ENCODE assay signal across 19 cellular contexts in genomic region chr2:71599646-71600236, GRCh38.
"Had no signal": no experiment of that assay in that cellular context is flagged by ENCODE, and none has a peak within 500 bp of the region (broad histone marks: within the 10 kb centered on the region; RNA-seq: fewer than 3 reads in every experiment).

No MANE protein-coding gene starts in this region.

- DNase-seq: effector memory CD8-positive, alpha-beta T cell; esophagus squamous epithelium; foreskin fibroblast; head of caudate nucleus; kidney glomerular epithelial cell; mesendoderm; naive B cell; small intestine; stimulated activated CD4-positive, alpha-beta T cell treated with anti-CD3 and anti-CD28 coated beads, Interleukin-12 subunit alpha, Interleukin-12 subunit beta, amount 100 ng/mL, for 4 hours; stimulated activated CD4-positive, alpha-beta T cell treated with anti-CD3 and anti-CD28 coated beads, Interleukin-2, amount 100 ng/mL, for 48 hours; stimulated activated CD8-positive, alpha-beta memory T cell treated with anti-CD3 and anti-CD28 coated beads, Interleukin-4, amount 100 ng/mL, for 48 hours; stimulated activated naive CD8-positive, alpha-beta T cell treated with anti-CD3 and anti-CD28 coated beads, Interleukin-15, Interleukin-2, amounts not matched to agents 100 U/mL and 50 U/mL, for 24 hours; tibial artery; upper lobe of left lung had no signal

- H3K27ac ChIP-seq: esophagus squamous epithelium, hepatocyte, tibial artery, upper lobe of left lung, vagina had no signal

- FAIRE-seq: colon, small intestine had no signal

- ATAC-seq: effector memory CD8-positive, alpha-beta T cell; right cardiac atrium; stimulated activated effector memory CD8-positive, alpha-beta T cell treated with anti-CD3 and anti-CD28 coated beads, Interleukin-12 subunit alpha, Interleukin-12 subunit beta, amount 100 ng/mL, for 72 hours; stimulated activated naive CD8-positive, alpha-beta T cell treated with anti-CD3 and anti-CD28 coated beads, Interleukin-15, Interleukin-2, amounts not matched to agents 100 U/mL and 50 U/mL, for 24 hours had no signal

- H3K36me3 ChIP-seq: esophagus squamous epithelium, vagina had no signal

- H3K9me3 ChIP-seq: esophagus squamous epithelium, tibial artery, upper lobe of left lung, vagina had no signal

- H3K4me3 ChIP-seq: esophagus squamous epithelium, hepatocyte, tibial artery, upper lobe of left lung, vagina had no signal
